In genomic region chr12:57138526-57139272, GRCh38 we compare ENCODE assay signal across 11 cellular contexts. TPM values are rescaled to one million over a fixed set of nuclear protein-coding genes. Genes with fewer than 3 reads are reported as not detected.
A peak's percentile ranks its signal among the peaks of the same experiment; 100 is the strongest.
DNase-seq lines count a peak whose midpoint lies in the region; ATAC-seq and TF ChIP-seq lines count a peak whose summit lies in the region.
"Had no signal": no experiment of that assay in that cellular context is flagged by ENCODE, and none has a peak within 500 bp of the region (broad histone marks: within the 10 kb centered on the region; RNA-seq: fewer than 3 reads in every experiment).

No MANE protein-coding gene starts in this region.

- H3K36me3 ChIP-seq in left lung (peaks cover 0 to 48% of the 10 kb centered on the region in 2 donors), stomach (peaks cover 10 to 65% (median 55%) of the 10 kb centered on the region in 4 donors)

- H3K27ac ChIP-seq in left lung: peak overlapping the region; percentile 7 to 19
- peak overlapping the region in 4 of 5 donors; percentile 94 to 98 (median 96) for H3K27ac ChIP-seq in stomach

- no peaks in the 10 kb centered on the region for H3K9me3 ChIP-seq in left lung
- H3K9me3 ChIP-seq in stomach: no peaks in the 10 kb centered on the region

- intact Hi-C loops in left lung (cut with DNase I): no loop called here
- intact Hi-C loops in stomach (cut with DNase I; ENCODE audit: low total_unique reads): loop anchor here (5.0 kb wide), 1 partner anchor 39 kb away; no protein-coding TSS in a partner anchor

- H3K4me3 ChIP-seq in cardiac fibroblast (replicated peaks in 1 of 2; ENCODE audit: low read depth in 2 of 2, low read length in 2 of 2) (no peak overlapping the region), left lung (no peak overlapping the region), stomach (no peak overlapping the region)

- peaks cover 16 to 80% of the 10 kb centered on the region in 2 donors for H3K4me1 ChIP-seq in left lung
- peaks cover 29 to 58% (median 47%) of the 10 kb centered on the region in 4 donors for H3K4me1 ChIP-seq in stomach

- peak; percentile 73 for ATAC-seq in left lung
- ATAC-seq in HG02798 (IDR thresholded peaks at IDR 0.05; ENCODE audit: poor library complexity, unreplicated experiment): no peak
- ATAC-seq in activated naive CD4-positive, alpha-beta T cell treated with anti-CD3 and anti-CD28 coated beads, Interleukin-2, amount 50 U/mL, for 72 hours: no peak
- ATAC-seq in HG03139 (IDR thresholded peaks at IDR 0.05; ENCODE audit: unreplicated experiment): no peak

- no peaks in the 10 kb centered on the region for H3K9me3 Mint-ChIP-seq in activated naive CD4-positive, alpha-beta T cell treated with anti-CD3 and anti-CD28 coated beads, Interleukin-2, amount 50 U/mL, for 72 hours
- H3K9me3 Mint-ChIP-seq: memory B cell had no signal

- no peaks in the 10 kb centered on the region for H3K36me3 Mint-ChIP-seq in activated naive CD4-positive, alpha-beta T cell treated with anti-CD3 and anti-CD28 coated beads, Interleukin-2, amount 50 U/mL, for 72 hours
- H3K36me3 Mint-ChIP-seq: memory B cell had no signal

- TF ChIP-seq EP300 in stomach (IDR thresholded peaks at IDR 0.05): no peak

- WGBS in stomach, 5 donors: 62 to 77% (median 68%) methylated on average over 13 of the region's 13 CpGs

- no peak for TF ChIP-seq POLR2A in stomach (IDR thresholded peaks at IDR 0.05)

- H3K27me3 ChIP-seq in left lung (no peaks in the 10 kb centered on the region), stomach (no peaks in the 10 kb centered on the region)

- TF ChIP-seq CTCF in cardiac fibroblast (IDR thresholded peaks at IDR 0.05; ENCODE audit: low read depth, low read length) (no peak), left lung (IDR thresholded peaks at IDR 0.05) (no peak), stomach (IDR thresholded peaks at IDR 0.05) (no peak)

- DNase-seq in HuH-7.5 (ENCODE audit: low spot score): peak; percentile 80
- peak; percentile 48 to 73 for DNase-seq in cardiac fibroblast (ENCODE audit: low read depth in 2 of 2)
- DNase-seq in left lung: peak in 1 of 2 donors; percentile 82
- DNase-seq in stomach: no peak
- DNase-seq in activated naive CD4-positive, alpha-beta T cell treated with anti-CD3 and anti-CD28 coated beads, Interleukin-2, amount 50 U/mL, for 72 hours (ENCODE audit: low spot score in 2 of 2): no peak
- no peak for DNase-seq in superior temporal gyrus (ENCODE audit: extremely low spot score)
- DNase-seq: NCI-H446; stimulated activated CD4-positive, alpha-beta T cell treated with anti-CD3 and anti-CD28 coated beads, Interleukin-4, amount 100 ng/mL, for 1 hour had no signal

- H3K27ac Mint-ChIP-seq in activated naive CD4-positive, alpha-beta T cell treated with anti-CD3 and anti-CD28 coated beads, Interleukin-2, amount 50 U/mL, for 72 hours: no peak overlapping the region
- H3K27ac Mint-ChIP-seq: memory B cell had no signal

RNA-seq across cellular contexts. Expression of gene LRP1-AS, which starts 8.7 kb away (rescaled TPM):
- total RNA-seq in left lung (not detected), stomach (not detected)
- not detected for polyA plus RNA-seq in stomach
- total RNA-seq in activated naive CD4-positive, alpha-beta T cell treated with anti-CD3 and anti-CD28 coated beads, Interleukin-2, amount 50 U/mL, for 72 hours: not detected

RNA-seq across cellular contexts. Expression of gene LRP1, which starts 10.4 kb away (rescaled TPM):
- total RNA-seq in left lung: 100 to 1,000 TPM; 228 to 325 TPM
- 100 to 1,000 TPM in 4 of 5 donors, 10 to 100 TPM in 1; 97.8 to 510 (median 129) TPM for total RNA-seq in stomach
- 10 to 100 TPM; 13.5 to 25.9 (median 13.6) TPM for polyA plus RNA-seq in stomach
- total RNA-seq in activated naive CD4-positive, alpha-beta T cell treated with anti-CD3 and anti-CD28 coated beads, Interleukin-2, amount 50 U/mL, for 72 hours: 1 to 10 TPM; 1.3 to 5.9 TPM

RNA-seq across cellular contexts. Expression of gene STAT6, which starts 27.5 kb away (rescaled TPM):
- total RNA-seq in left lung (100 to 1,000 TPM; 200 to 237 TPM), stomach (100 to 1,000 TPM in 4 of 5 donors, 10 to 100 TPM in 1; 81.9 to 343 (median 209) TPM)
- polyA plus RNA-seq in stomach: 100 to 1,000 TPM; 138 to 477 (median 147) TPM
- total RNA-seq in activated naive CD4-positive, alpha-beta T cell treated with anti-CD3 and anti-CD28 coated beads, Interleukin-2, amount 50 U/mL, for 72 hours: 100 to 1,000 TPM; 213 to 283 TPM

RNA-seq across cellular contexts. Expression of gene NAB2, which starts 49.8 kb away (rescaled TPM):
- 10 to 100 TPM; 28.4 to 40.1 TPM for total RNA-seq in left lung
- 10 to 100 TPM in 2 of 5 donors, 1 to 10 TPM in 2, not detected in 1; 1.7 to 12.1 (median 8.3) TPM for total RNA-seq in stomach
- 10 to 100 TPM; 14.1 to 16.6 (median 16.3) TPM for polyA plus RNA-seq in stomach
- 10 to 100 TPM; 39.1 to 39.3 TPM for total RNA-seq in activated naive CD4-positive, alpha-beta T cell treated with anti-CD3 and anti-CD28 coated beads, Interleukin-2, amount 50 U/mL, for 72 hours

Comparison
In these comparisons a context has a peak if more than half of its experiments do, and no peak if none do; other contexts are left out.
1. DNase-seq: peak in HuH-7.5 (single experiment) and cardiac fibroblast (2 of 2); none in stomach (single experiment), activated naive CD4-positive, alpha-beta T cell treated with anti-CD3 and anti-CD28 coated beads, Interleukin-2, amount 50 U/mL, for 72 hours (0 of 2) and superior temporal gyrus (single experiment).
2. RNA of gene LRP1, which starts 10.4 kb away (total RNA-seq): 228 to 325 TPM in left lung and 97.8 to 510 TPM in stomach; 1.3 to 5.9 TPM in activated naive CD4-positive, alpha-beta T cell treated with anti-CD3 and anti-CD28 coated beads, Interleukin-2, amount 50 U/mL, for 72 hours; every median in the first group is over 10 times any median in the second.